Comparison of ENCODE assay signal across 22 cellular contexts in genomic region chr7:151430391-151431205, GRCh38. TPM values are rescaled to one million over a fixed set of nuclear protein-coding genes. Genes with fewer than 3 reads are reported as not detected.
A peak's percentile ranks its signal among the peaks of the same experiment; 100 is the strongest.
DNase-seq lines count a peak whose midpoint lies in the region; ATAC-seq and TF ChIP-seq lines count a peak whose summit lies in the region.
"Had no signal": no experiment of that assay in that cellular context is flagged by ENCODE, and none has a peak within 500 bp of the region (broad histone marks: within the 10 kb centered on the region; RNA-seq: fewer than 3 reads in every experiment).

No MANE protein-coding gene starts in this region.

- H2BK15ac ChIP-seq in H9 (ENCODE audit: low read depth, low read length): no peak overlapping the region

- H3K9me3 ChIP-seq in KOPT-K1 (ENCODE audit: insufficient read depth, low read length, poor library complexity, severe bottlenecking): no peaks in the 10 kb centered on the region
- no peaks in the 10 kb centered on the region for H3K9me3 ChIP-seq in thyroid gland
- no peaks in the 10 kb centered on the region for H3K9me3 ChIP-seq in H9 (ENCODE audit: control insufficient read depth, low read depth, low read length)
- H3K9me3 ChIP-seq in suprapubic skin: no peaks in the 10 kb centered on the region

- no peaks in the 10 kb centered on the region for H3K79me2 ChIP-seq in H9 (ENCODE audit: insufficient read depth, low read length)

- no peak overlapping the region for H2BK5ac ChIP-seq in H9 (ENCODE audit: insufficient read length, low read length)

- no peak overlapping the region for H3K56ac ChIP-seq in H9 (ENCODE audit: insufficient read length, low read depth, low read length)

- H3K27ac ChIP-seq in KOPT-K1 (ENCODE audit: low read depth, low read length, poor library complexity, severe bottlenecking) (peak overlapping the region; percentile 66), thyroid gland (peak overlapping the region; percentile 85 to 93 (median 92)), H9 (ENCODE audit: insufficient read length, low read depth, low read length) (no peak overlapping the region), suprapubic skin (no peak overlapping the region)
- H3K27ac ChIP-seq: GM23248, WERI-Rb-1 had no signal

- no peak overlapping the region for H2BK20ac ChIP-seq in H9 (ENCODE audit: low read depth, low read length, poor library complexity, severe bottlenecking)

- H3K27me3 Mint-ChIP-seq in activated T-cell treated with anti-CD3 and anti-CD28 coated beads, Interleukin-2, amount 50 U/mL, for 72 hours (ENCODE audit: low read depth): no peaks in the 10 kb centered on the region
- H3K27me3 Mint-ChIP-seq in immature natural killer cell (ENCODE audit: low read depth in 3 of 3) (peaks cover 3 to 13% (median 8%) of the 10 kb centered on the region in 3 donors), H9 (ENCODE audit: low read depth) (peaks cover 4% of the 10 kb centered on the region)

- no peak overlapping the region for H3K23ac ChIP-seq in H9 (ENCODE audit: insufficient read length, low read depth, low read length)

- no peak for DNase-seq in activated T-cell treated with anti-CD3 and anti-CD28 coated beads, Interleukin-2, amount 50 U/mL, for 72 hours
- no peak for DNase-seq in activated T-cell treated with anti-CD3 and anti-CD28 coated beads for 4 hours
- DNase-seq in immature natural killer cell: no peak
- DNase-seq in thyroid gland: no peak
- DNase-seq in H9: no peak
- no peak for DNase-seq in suprapubic skin (ENCODE audit: low spot score in 2 of 2)
- DNase-seq: C1 segment of cervical spinal cord; cortex of kidney; GDM1; midbrain; MV-4-11; NCI-H446; stimulated activated CD4-positive, alpha-beta T cell treated with anti-CD3 and anti-CD28 coated beads, Interleukin-12 subunit alpha, Interleukin-12 subunit beta, amount 100 ng/mL, for 4 hours; WERI-Rb-1 had no signal

- 93 to 95% methylated on average over 14 to 15 of the region's 16 CpGs for WGBS in thyroid gland, 2 donors
- no CpG with 5 or more reads among the region's 16 CpGs for WGBS in H9 (ENCODE audit: extremely low coverage, insufficient read length, low lambda C conversion rate)
- WGBS in suprapubic skin: 96% methylated on average over 12 of the region's 16 CpGs

- no peaks in the 10 kb centered on the region for H3K27me3 ChIP-seq in thyroid gland
- no peaks in the 10 kb centered on the region for H3K27me3 ChIP-seq in H9 (ENCODE audit: insufficient read depth, low read length)
- H3K27me3 ChIP-seq in suprapubic skin: no peaks in the 10 kb centered on the region

- TF ChIP-seq CTCF in thyroid gland (IDR thresholded peaks at IDR 0.05) (no peak), H9 (conservative IDR thresholded peaks at IDR 0.05) (no peak), suprapubic skin (IDR thresholded peaks at IDR 0.05) (no peak)

- H3K4me3 ChIP-seq in thyroid gland (replicated peaks in 1 of 3): no peak overlapping the region
- H3K4me3 ChIP-seq in suprapubic skin: no peak overlapping the region
- H3K4me3 ChIP-seq: GM23248 had no signal

- peak overlapping the region; percentile 48 to 55 for H3K4me3 Mint-ChIP-seq in activated T-cell treated with anti-CD3 and anti-CD28 coated beads, Interleukin-2, amount 50 U/mL, for 72 hours
- H3K4me3 Mint-ChIP-seq in immature natural killer cell (peak overlapping the region in 3 of 5 donors; percentile 24 to 73 (median 62)), H9 (no peak overlapping the region; a peak in 1 of 5 replicates)

- H2AFZ ChIP-seq in H9 (ENCODE audit: low read length): no peak overlapping the region
- H2AFZ ChIP-seq: GM23248 had no signal

- H3K36me3 ChIP-seq in KOPT-K1 (ENCODE audit: insufficient read depth, low read length): no peaks in the 10 kb centered on the region
- no peaks in the 10 kb centered on the region for H3K36me3 ChIP-seq in thyroid gland
- H3K36me3 ChIP-seq in suprapubic skin: no peaks in the 10 kb centered on the region
- H3K36me3 ChIP-seq: WERI-Rb-1 had no signal

- no peak for TF ChIP-seq POLR2A in thyroid gland (IDR thresholded peaks at IDR 0.05)
- no peak for TF ChIP-seq POLR2A in suprapubic skin (IDR thresholded peaks at IDR 0.05)

- intact Hi-C loops in thyroid gland (cut with DNase I): no loop called here

- H3K4me1 ChIP-seq in thyroid gland (peaks cover 78 to 95% of the 10 kb centered on the region in 2 donors), H9 (ENCODE audit: insufficient read depth, low read length) (peaks cover 3% of the 10 kb centered on the region; the same call in 1 of the 2 replicates), suprapubic skin (peaks cover 27% of the 10 kb centered on the region)

- no peak overlapping the region for H3K4ac ChIP-seq in H9 (ENCODE audit: low read depth, low read length)

- no peak overlapping the region for H3K14ac ChIP-seq in H9 (ENCODE audit: insufficient read depth, low read length)

- no peaks in the 10 kb centered on the region for H3K9me3 Mint-ChIP-seq in activated T-cell treated with anti-CD3 and anti-CD28 coated beads, Interleukin-2, amount 50 U/mL, for 72 hours
- H3K9me3 Mint-ChIP-seq in immature natural killer cell (no peaks in the 10 kb centered on the region), H9 (no peaks in the 10 kb centered on the region)
- H3K9me3 Mint-ChIP-seq: activated T-helper 1 cell treated with anti-CD3 and anti-CD28 coated beads, Interleukin-12 subunit alpha, Interleukin-12 subunit beta, Interleukin-2, Interleukin-4 antibody, amounts not matched to agents 30 ng/mL and 10 ng/mL and 1 ng/mL, durations not matched to agents 14 hours and 24 hours and 36 hours; IgD-negative memory B cell had no signal

- no peak overlapping the region for H3T11ph ChIP-seq in H9 (ENCODE audit: low read length)

- H3K4me1 Mint-ChIP-seq in activated T-cell treated with anti-CD3 and anti-CD28 coated beads, Interleukin-2, amount 50 U/mL, for 72 hours (ENCODE audit: low read depth): peaks cover 51% of the 10 kb centered on the region
- H3K4me1 Mint-ChIP-seq in immature natural killer cell: peaks cover 16 to 21% of the 10 kb centered on the region in 2 donors
- peaks cover 33 to 41% of the 10 kb centered on the region in 2 experiments for H3K4me1 Mint-ChIP-seq in H9

- H3K27ac Mint-ChIP-seq in activated T-cell treated with anti-CD3 and anti-CD28 coated beads, Interleukin-2, amount 50 U/mL, for 72 hours: no peak overlapping the region
- H3K27ac Mint-ChIP-seq in immature natural killer cell: no peak overlapping the region
- no peak overlapping the region; a peak in 1 of 7 replicates for H3K27ac Mint-ChIP-seq in H9

- no peaks in the 10 kb centered on the region for H3K23me2 ChIP-seq in H9 (ENCODE audit: insufficient read length, low read depth, low read length, poor library complexity, severe bottlenecking)

- no peak for TF ChIP-seq EP300 in suprapubic skin (IDR thresholded peaks at IDR 0.05)

- no peak overlapping the region for H4K8ac ChIP-seq in H9 (replicated peaks; ENCODE audit: insufficient read length, low read depth, low read length)

- H3K9ac ChIP-seq in H9 (ENCODE audit: extremely low read depth, insufficient read length, low read length): no peak overlapping the region
- H3K9ac ChIP-seq: GM23248 had no signal

- H3K36me3 Mint-ChIP-seq in activated T-cell treated with anti-CD3 and anti-CD28 coated beads, Interleukin-2, amount 50 U/mL, for 72 hours (ENCODE audit: insufficient read depth in 2 of 2): no peaks in the 10 kb centered on the region
- H3K36me3 Mint-ChIP-seq in immature natural killer cell (no peaks in the 10 kb centered on the region), H9 (ENCODE audit: insufficient read depth in 1 of 3, low read depth in 3 of 3) (no peaks in the 10 kb centered on the region; a peak in 1 of 7 replicates)
- H3K36me3 Mint-ChIP-seq: IgD-negative memory B cell had no signal

- H2AK5ac ChIP-seq in H9 (ENCODE audit: insufficient read length, low read length): no peak overlapping the region

- ATAC-seq in activated T-cell treated with anti-CD3 and anti-CD28 coated beads, Interleukin-2, amount 50 U/mL, for 72 hours (replicated peaks in 1 of 2): no peak
- ATAC-seq in GM21423 (IDR thresholded peaks at IDR 0.05; ENCODE audit: unreplicated experiment): no peak

- no peaks in the 10 kb centered on the region for H4K20me1 ChIP-seq in H9 (ENCODE audit: control insufficient read depth, insufficient read depth, insufficient read length)

- no peak overlapping the region for H4K5ac ChIP-seq in H9 (ENCODE audit: insufficient read length, low read depth, low read length)

- H3K4me2 ChIP-seq in H9 (ENCODE audit: insufficient read depth, insufficient read length, low read length): no peak overlapping the region

- H2BK12ac ChIP-seq in H9 (ENCODE audit: insufficient read length, low read depth, low read length): no peak overlapping the region

- H3K18ac ChIP-seq in H9 (ENCODE audit: insufficient read length, low read depth, low read length): no peak overlapping the region

- H2BK120ac ChIP-seq in H9 (ENCODE audit: low read depth, low read length, poor library complexity, severe bottlenecking): no peak overlapping the region

- H3K79me1 ChIP-seq in H9 (ENCODE audit: insufficient read depth, low read depth, low read length, poor library complexity, severe bottlenecking): no peaks in the 10 kb centered on the region

- H4K91ac ChIP-seq in H9 (ENCODE audit: insufficient read length, low read depth, low read length): no peak overlapping the region

RNA-seq across cellular contexts. Expression of gene CRYGN, which starts 9.3 kb away (rescaled TPM):
- total RNA-seq in activated T-cell treated with anti-CD3 and anti-CD28 coated beads, Interleukin-2, amount 50 U/mL, for 72 hours: under 1 TPM; 0.35 to 0.53 TPM
- polyA plus RNA-seq in immature natural killer cell: not detected
- total RNA-seq in thyroid gland (10 to 100 TPM; 16.4 to 45.5 (median 24.5) TPM), H9 (2021) (0.79 and 1.8 TPM in 2 replicates), suprapubic skin (not detected)
- total RNA-seq: activated T-helper 1 cell treated with anti-CD3 and anti-CD28 coated beads, Interleukin-12 subunit alpha, Interleukin-12 subunit beta, Interleukin-2, Interleukin-4 antibody, amounts not matched to agents 30 ng/mL and 10 ng/mL and 1 ng/mL, durations not matched to agents 14 hours and 24 hours and 36 hours; bronchial epithelial cell; GM23248; SK-MEL-5; T-helper 2 cell treated with Interferon-gamma antibody and Interleukin-4, amounts not matched to agents 100 ng/mL and 5 ng/mL, for 36 hours had no signal
- polyA plus RNA-seq: GM23248, IgD-negative memory B cell had no signal

RNA-seq across cellular contexts. Expression of gene WDR86, which starts 20.8 kb away (rescaled TPM):
- total RNA-seq in activated T-cell treated with anti-CD3 and anti-CD28 coated beads, Interleukin-2, amount 50 U/mL, for 72 hours: 1 to 10 TPM in 1 of 2 donors, under 1 TPM in 1; 0.53 to 1.0 TPM
- 1 to 10 TPM in 2 of 3 donors, under 1 TPM in 1; 0.75 to 2.2 (median 2.2) TPM for polyA plus RNA-seq in immature natural killer cell
- 100 to 1,000 TPM in 3 of 4 donors, 10 to 100 TPM in 1; 99.5 to 203 (median 142) TPM for total RNA-seq in thyroid gland
- 8.1 and 9.4 TPM in 2 replicates for total RNA-seq in H9 (2021)
- total RNA-seq in suprapubic skin: 1 to 10 TPM in 2 of 4 donors, under 1 TPM in 1, not detected in 1; 0.81 to 2.8 (median 1.4) TPM
- total RNA-seq: activated T-helper 1 cell treated with anti-CD3 and anti-CD28 coated beads, Interleukin-12 subunit alpha, Interleukin-12 subunit beta, Interleukin-2, Interleukin-4 antibody, amounts not matched to agents 30 ng/mL and 10 ng/mL and 1 ng/mL, durations not matched to agents 14 hours and 24 hours and 36 hours; GM23248; SK-MEL-5; T-helper 2 cell treated with Interferon-gamma antibody and Interleukin-4, amounts not matched to agents 100 ng/mL and 5 ng/mL, for 36 hours had no signal
- polyA plus RNA-seq: GM23248 had no signal

Comparison
In these comparisons a context has a peak if more than half of its experiments do, and no peak if none do; other contexts are left out.
1. H3K4me3 Mint-ChIP-seq: peak in activated T-cell treated with anti-CD3 and anti-CD28 coated beads, Interleukin-2, amount 50 U/mL, for 72 hours (2 of 2) and immature natural killer cell (3 of 5); none in H9 (0 of 2).
2. H3K27ac ChIP-seq: peak in KOPT-K1 (single experiment) and thyroid gland (3 of 3); none in H9 (single experiment) and suprapubic skin (single experiment).